16 cellular contexts compared by ENCODE assay signal in genomic region chr12:91181053-91181452, GRCh38. TPM values are rescaled to one million over a fixed set of nuclear protein-coding genes. Genes with fewer than 3 reads are reported as not detected.
DNase-seq lines count a peak whose midpoint lies in the region; ATAC-seq and TF ChIP-seq lines count a peak whose summit lies in the region.
"Had no signal": no experiment of that assay in that cellular context is flagged by ENCODE, and none has a peak within 500 bp of the region (broad histone marks: within the 10 kb centered on the region; RNA-seq: fewer than 3 reads in every experiment).

No MANE protein-coding gene starts in this region.

- H3K4me1 Mint-ChIP-seq in endodermal cell = no peaks in the 10 kb centered on the region

- no peaks in the 10 kb centered on the region for H3K9me3 Mint-ChIP-seq in endodermal cell

- H3K4me3 Mint-ChIP-seq in endodermal cell = no peak overlapping the region

- in situ Hi-C loops in brain microvascular endothelial cell (cut with HindIII; ENCODE audit: low pct_ligation_motif_present, low sequenced_read_pairs) = no loop called here

- H3K4me1 ChIP-seq in KMS-11 (ENCODE audit: low read depth, poor library complexity, severe bottlenecking) (peaks cover 16% of the 10 kb centered on the region), lower lobe of right lung (no peaks in the 10 kb centered on the region), testis (no peaks in the 10 kb centered on the region), endodermal cell (ENCODE audit: control insufficient read depth, insufficient read depth, low read length) (no peaks in the 10 kb centered on the region)
- H3K4me1 ChIP-seq: body of pancreas had no signal

- no peak overlapping the region for H3K27ac Mint-ChIP-seq in endodermal cell

- no peak for TF ChIP-seq CTCF in KMS-11 (conservative IDR thresholded peaks at IDR 0.05; ENCODE audit: low read depth, low read length)
- no peak for TF ChIP-seq CTCF in brain microvascular endothelial cell (IDR thresholded peaks at IDR 0.05; ENCODE audit: low read depth, low read length, missing control alignments)
- TF ChIP-seq CTCF in lower lobe of right lung (IDR thresholded peaks at IDR 0.05) = no peak
- no peak for TF ChIP-seq CTCF in testis (IDR thresholded peaks at IDR 0.05)
- no peak for TF ChIP-seq CTCF in endodermal cell (conservative IDR thresholded peaks at IDR 0.05)

- TF ChIP-seq POLR2A in testis (IDR thresholded peaks at IDR 0.05) = no peak

- H3K9ac ChIP-seq in KMS-11 (no peak overlapping the region), endodermal cell (ENCODE audit: extremely low read depth, low read length, poor library complexity, severe bottlenecking) (no peak overlapping the region)

- no peaks in the 10 kb centered on the region for H3K27me3 Mint-ChIP-seq in endodermal cell (ENCODE audit: insufficient read depth)

- no peak overlapping the region for H3K4me3 ChIP-seq in KMS-11 (IDR thresholded peaks at IDR 0.05; ENCODE audit: insufficient read depth, low read depth, low read length)
- H3K4me3 ChIP-seq in brain microvascular endothelial cell (ENCODE audit: low read depth, low read length) = peak overlapping the region; percentile 31
- H3K4me3 ChIP-seq in lower lobe of right lung = peak overlapping the region; percentile 43
- H3K4me3 ChIP-seq in testis = peak overlapping the region; percentile 25 to 36
- no peak overlapping the region for H3K4me3 ChIP-seq in endodermal cell (ENCODE audit: low read length)
- H3K4me3 ChIP-seq: body of pancreas, K562 had no signal

- no peak for DNase-seq in brain microvascular endothelial cell
- no peak for DNase-seq in lower lobe of right lung
- DNase-seq in testis = no peak
- DNase-seq in endodermal cell = no peak
- no peak for DNase-seq in anterior cingulate cortex (lab: John Stamatoyannopoulos, UW)
- no peak for DNase-seq in head of caudate nucleus
- DNase-seq: activated T-cell treated with anti-CD3 and anti-CD28 coated beads for 4 hours, body of pancreas, DMS153, foreskin keratinocyte, WERI-Rb-1 had no signal

- H3K4me2 ChIP-seq in KMS-11 = peak overlapping the region; percentile 57

- WGBS in testis, 2 donors = 34 to 37% methylated on average over 3 of the region's 3 CpGs
- 90% methylated on average over 3 of the region's 3 CpGs; no CpG with 5 or more reads in 1 of the 2 experiments for WGBS in endodermal cell (ENCODE audit: insufficient coverage in 1 of 2, insufficient read length in 1 of 2), 2 experiments

- intact Hi-C loops in lower lobe of right lung (cut with DNase I) = no loop called here
- intact Hi-C loops in testis (cut with DNase I; ENCODE audit: low total_unique reads) = loop anchor here (10.0 kb wide), 2 partner anchors 64 to 144 kb away; no protein-coding TSS in a partner anchor
- intact Hi-C loops in head of caudate nucleus (cut with DNase I) = loop anchor here (10.0 kb wide), 1 partner anchor 144 kb away; no protein-coding TSS in a partner anchor

- no peaks in the 10 kb centered on the region for H3K9me3 ChIP-seq in lower lobe of right lung
- no peaks in the 10 kb centered on the region for H3K9me3 ChIP-seq in testis
- no peaks in the 10 kb centered on the region for H3K9me3 ChIP-seq in endodermal cell (ENCODE audit: control insufficient read depth, low read length)
- H3K9me3 ChIP-seq: body of pancreas had no signal

- H3K36me3 ChIP-seq in KMS-11 (ENCODE audit: insufficient read depth) (no peaks in the 10 kb centered on the region), brain microvascular endothelial cell (replicated peaks) (no peaks in the 10 kb centered on the region), lower lobe of right lung (no peaks in the 10 kb centered on the region), testis (ENCODE audit: low read depth, missing control alignments) (no peaks in the 10 kb centered on the region), endodermal cell (ENCODE audit: control insufficient read depth, insufficient read depth, low read length) (no peaks in the 10 kb centered on the region)
- H3K36me3 ChIP-seq: WERI-Rb-1 had no signal

- H3K27me3 ChIP-seq in KMS-11 (ENCODE audit: insufficient read depth, low read depth) (no peaks in the 10 kb centered on the region), brain microvascular endothelial cell (replicated peaks) (no peaks in the 10 kb centered on the region), lower lobe of right lung (ENCODE audit: low read depth) (no peaks in the 10 kb centered on the region), testis (no peaks in the 10 kb centered on the region), endodermal cell (ENCODE audit: control insufficient read depth, insufficient read depth, low read length, poor library complexity, severe bottlenecking) (no peaks in the 10 kb centered on the region)
- H3K27me3 ChIP-seq: body of pancreas, foreskin keratinocyte had no signal

- H4K20me1 ChIP-seq in KMS-11 (ENCODE audit: insufficient read depth) = no peaks in the 10 kb centered on the region

- peak overlapping the region; percentile 47; the same call in 1 of the 2 replicates for H2AFZ ChIP-seq in KMS-11 (ENCODE audit: low read depth)

- no peak overlapping the region for H3K27ac ChIP-seq in KMS-11
- H3K27ac ChIP-seq in brain microvascular endothelial cell = no peak overlapping the region
- H3K27ac ChIP-seq in lower lobe of right lung = peak overlapping the region; percentile 74
- peak overlapping the region; percentile 83 to 90 for H3K27ac ChIP-seq in testis
- no peak overlapping the region for H3K27ac ChIP-seq in endodermal cell (ENCODE audit: low read depth, low read length)
- H3K27ac ChIP-seq: RWPE1, WERI-Rb-1 had no signal

- H3K79me2 ChIP-seq in KMS-11 (ENCODE audit: insufficient read depth, low read depth) = no peaks in the 10 kb centered on the region

- H3K36me3 Mint-ChIP-seq in endodermal cell (ENCODE audit: low read depth) = no peaks in the 10 kb centered on the region

- ATAC-seq in lower lobe of right lung = no peak
- ATAC-seq in GM19463 (IDR thresholded peaks at IDR 0.05; ENCODE audit: unreplicated experiment) = no peak
- ATAC-seq: body of pancreas, K562, left lobe of liver had no signal

RNA-seq across cellular contexts. Expression of gene DCN, which starts 1.6 kb away (rescaled TPM):
- total RNA-seq in lower lobe of right lung (843 TPM), testis (100 to 1,000 TPM; 144 to 329 TPM), endodermal cell (not detected)
- polyA plus RNA-seq in testis (ENCODE audit: insufficient read depth, low read depth, low replicate concordance) = 1,453 TPM
- polyA plus RNA-seq in endodermal cell (2013, experiment 1 of 2) = 7.8 TPM
- polyA plus RNA-seq in endodermal cell (2013, experiment 2 of 2) = 7.8 TPM

Comparison
In these comparisons a context has a peak if more than half of its experiments do, and no peak if none do; other contexts are left out.
1. H3K27ac ChIP-seq: peak in lower lobe of right lung (single experiment) and testis (2 of 2); none in KMS-11 (single experiment), brain microvascular endothelial cell (single experiment) and endodermal cell (single experiment).
2. H3K4me3 ChIP-seq: peak in brain microvascular endothelial cell (single experiment), lower lobe of right lung (single experiment) and testis (2 of 2); none in KMS-11 (single experiment) and endodermal cell (single experiment).
3. RNA of gene DCN, which starts 1.6 kb away (total RNA-seq): 843 TPM in lower lobe of right lung (single experiment) and 144 to 329 TPM in testis; not detected in endodermal cell; every median in the first group is over 100 times any median in the second.